Comparison of ENCODE assay signal across 20 cellular contexts in the genomic region with DNA sequence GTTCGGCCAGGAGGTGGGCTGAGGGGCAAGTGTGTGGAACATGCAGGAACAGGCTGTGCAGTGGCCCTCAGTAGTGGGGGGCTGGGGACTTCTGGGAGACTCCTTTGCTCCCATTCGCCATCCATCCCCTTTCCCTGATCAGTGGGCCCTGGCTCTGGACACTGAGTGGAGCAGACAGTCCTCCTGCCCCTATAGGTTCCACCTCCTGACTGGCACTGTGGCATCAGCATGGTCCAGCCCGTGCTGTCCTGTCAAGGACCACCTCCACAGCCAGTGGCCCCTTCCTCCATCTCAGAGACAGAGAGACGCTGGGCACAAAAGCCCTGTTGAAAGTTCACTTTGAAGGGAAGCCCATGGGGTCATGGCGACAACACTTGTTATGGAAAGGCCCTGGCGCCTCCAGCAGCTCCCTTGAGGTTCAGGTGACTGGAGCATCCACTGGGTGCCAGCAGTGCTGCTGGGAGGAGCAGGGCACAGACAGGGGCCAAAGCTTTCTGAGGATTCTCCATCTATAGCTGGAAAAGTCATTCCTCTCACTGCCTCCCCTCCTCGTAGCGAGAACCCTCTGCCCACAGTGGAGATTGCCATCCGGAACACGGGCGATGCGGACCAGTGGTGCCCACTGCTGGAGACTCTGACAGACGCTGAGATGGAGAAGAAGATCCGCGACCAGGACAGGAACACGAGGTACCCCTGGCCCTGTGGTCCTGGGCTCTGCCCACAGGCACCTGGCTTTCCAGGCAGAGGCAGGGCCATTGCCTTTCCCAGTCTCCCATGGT. TPM values are rescaled to one million over a fixed set of nuclear protein-coding genes. Genes with fewer than 3 reads are reported as not detected.
DNase-seq lines count a peak whose midpoint lies in the region; ATAC-seq and TF ChIP-seq lines count a peak whose summit lies in the region.
"Had no signal": no experiment of that assay in that cellular context is flagged by ENCODE, and none has a peak within 500 bp of the region (broad histone marks: within the 10 kb centered on the region; RNA-seq: fewer than 3 reads in every experiment).

No MANE protein-coding gene starts in this region.

- POLR2A ChIA-PET in RWPE1 (lab: Yijun Ruan, JAX; ENCODE audit: low non-redundant PET): no interaction called here
- POLR2A ChIA-PET in A673 (lab: Charles Lee; ENCODE audit: low non-redundant PET): no interaction called here

- WGBS in suprapubic skin: 81% methylated on average over 13 of the region's 16 CpGs

- no TSS peak for BruUV-seq in A673 (replicated peaks; lab: Mats Ljungman, UMichigan)

- peaks cover 76% of the 10 kb centered on the region for H3K36me3 ChIP-seq in lower lobe of right lung
- H3K36me3 ChIP-seq in suprapubic skin: peaks cover 62% of the 10 kb centered on the region
- H3K36me3 ChIP-seq in A673 (ENCODE audit: insufficient read depth, low read length, poor library complexity, severe bottlenecking): peaks cover 44% of the 10 kb centered on the region
- H3K36me3 ChIP-seq: breast epithelium had no signal

- no peak for TF ChIP-seq EP300 in suprapubic skin (IDR thresholded peaks at IDR 0.05)

- no peak for TF ChIP-seq CTCF in RWPE1 (conservative IDR thresholded peaks at IDR 0.05; ENCODE audit: low read depth)
- no peak for TF ChIP-seq CTCF in dorsolateral prefrontal cortex (IDR thresholded peaks at IDR 0.05 in 54 of 56, conservative IDR thresholded peaks at IDR 0.05 in 2 of 56; ENCODE audit: low read depth in 1 of 56, partially characterized antibody in 56 of 56)
- TF ChIP-seq CTCF in lower lobe of right lung (IDR thresholded peaks at IDR 0.05): no peak
- no peak for TF ChIP-seq CTCF in suprapubic skin (IDR thresholded peaks at IDR 0.05)
- no peak for TF ChIP-seq CTCF in A673 (conservative IDR thresholded peaks at IDR 0.05; ENCODE audit: low read depth, low read length)

- H3K27ac ChIP-seq in RWPE1 (peak overlapping the region; percentile 66), dorsolateral prefrontal cortex (peak overlapping the region in 40 of 59 donors; percentile 3 to 87 (median 61)), lower lobe of right lung (no peak overlapping the region), suprapubic skin (no peak overlapping the region), A673 (ENCODE audit: low read depth, low read length, poor library complexity, severe bottlenecking) (no peak overlapping the region)
- H3K27ac ChIP-seq: adrenal gland, breast epithelium, upper lobe of left lung had no signal

- no peak for DNase-seq in RWPE1 (ENCODE audit: low spot score)
- peak in 2 of 10 donors; percentile 30 to 44 for DNase-seq in dorsolateral prefrontal cortex
- DNase-seq in lower lobe of right lung: peak; percentile 20
- DNase-seq in suprapubic skin (ENCODE audit: low spot score in 2 of 2): peak; percentile 51 to 69
- no peak for DNase-seq in DMS79 (lab: John Stamatoyannopoulos, UW)
- DNase-seq in DMS 273 treated with DMSO at 0.1 percent for 48 hours (lab: John Stamatoyannopoulos, UW): no peak
- no peak for DNase-seq in A673 (ENCODE audit: low spot score)
- DNase-seq: activated CD4-positive, alpha-beta memory T cell treated with anti-CD3 and anti-CD28 coated beads, Interleukin-2, amount 10 ng/mL, durations not matched to agents 7 days and 5 days; activated gamma-delta T cell treated with Interleukin-2 at 50 U/mL for 16 hours; immature natural killer cell; NCI-H1436 treated with DMSO at 0.1 percent for 48 hours; NCI-H510A treated with DMSO at 0.1 percent for 48 hours; stimulated activated naive CD8-positive, alpha-beta T cell treated with anti-CD3 and anti-CD28 coated beads, Interleukin-15, amount 100 ng/mL, for 72 hours; T-helper 9 cell; upper lobe of left lung had no signal

- intact Hi-C loops in dorsolateral prefrontal cortex (cut with DNase I) (no loop called here), lower lobe of right lung (cut with DNase I) (no loop called here), A673 (cut with micrococcal nuclease; ENCODE audit: unreplicated experiment) (no loop called here)

- peaks cover 5% of the 10 kb centered on the region for H3K4me1 ChIP-seq in lower lobe of right lung
- peaks cover 18% of the 10 kb centered on the region for H3K4me1 ChIP-seq in suprapubic skin
- H3K4me1 ChIP-seq in A673 (ENCODE audit: insufficient read depth, low read length, poor library complexity, severe bottlenecking): no peaks in the 10 kb centered on the region
- H3K4me1 ChIP-seq: breast epithelium had no signal

- TF ChIP-seq POLR2A in suprapubic skin (IDR thresholded peaks at IDR 0.05): no peak

- no peaks in the 10 kb centered on the region for H3K9me3 ChIP-seq in lower lobe of right lung
- H3K9me3 ChIP-seq in suprapubic skin: no peaks in the 10 kb centered on the region
- no peaks in the 10 kb centered on the region for H3K9me3 ChIP-seq in A673 (ENCODE audit: low read depth, low read length, poor library complexity, severe bottlenecking)
- H3K9me3 ChIP-seq: adrenal gland, breast epithelium, upper lobe of left lung had no signal

- CTCF ChIA-PET in RWPE1 (lab: Yijun Ruan, JAX): no interaction called here
- CTCF ChIA-PET in A673 (lab: Charles Lee): no interaction called here

- H3K27me3 ChIP-seq in dorsolateral prefrontal cortex (no peaks in the 10 kb centered on the region), lower lobe of right lung (ENCODE audit: low read depth) (no peaks in the 10 kb centered on the region), suprapubic skin (no peaks in the 10 kb centered on the region), A673 (replicated peaks; ENCODE audit: insufficient read depth, low read depth, low read length, poor library complexity) (no peaks in the 10 kb centered on the region)
- H3K27me3 ChIP-seq: adrenal gland, breast epithelium, upper lobe of left lung had no signal

- no peak overlapping the region for H3K4me3 ChIP-seq in dorsolateral prefrontal cortex
- H3K4me3 ChIP-seq in lower lobe of right lung: no peak overlapping the region
- no peak overlapping the region for H3K4me3 ChIP-seq in suprapubic skin
- no peak overlapping the region for H3K4me3 ChIP-seq in A673 (ENCODE audit: low read depth, low read length, poor library complexity, severe bottlenecking)
- H3K4me3 ChIP-seq: adrenal gland, breast epithelium, K562, upper lobe of left lung had no signal

- no peak for ATAC-seq in lower lobe of right lung
- ATAC-seq: HCT116; K562; stimulated activated naive CD8-positive, alpha-beta T cell treated with anti-CD3 and anti-CD28 coated beads, Interleukin-15, amount 100 ng/mL, for 72 hours had no signal

RNA-seq across cellular contexts. Expression of a gene that starts 5.6 kb away (rescaled TPM):
- total RNA-seq in dorsolateral prefrontal cortex: 10 to 100 TPM in 1 of 120 experiments, 1 to 10 TPM in 108, under 1 TPM in 11; 0.56 to 10.6 (median 2.5) TPM
- 5.8 TPM for total RNA-seq in lower lobe of right lung
- under 1 TPM in 3 of 4 donors, not detected in 1; 0.34 to 0.94 (median 0.56) TPM for total RNA-seq in suprapubic skin
- total RNA-seq in A673 (2021): 1.5 and 2.0 TPM in 2 replicates
- total RNA-seq: G401 had no signal

RNA-seq across cellular contexts. Expression of a gene that starts 24.5 kb away (rescaled TPM):
- total RNA-seq in dorsolateral prefrontal cortex (10 to 100 TPM; 25.3 to 69.8 (median 42.4) TPM), lower lobe of right lung (12.7 TPM), suprapubic skin (10 to 100 TPM in 2 of 4 donors, 1 to 10 TPM in 2; 3.2 to 12.5 (median 8.7) TPM), A673 (2021) (4.9 and 6.2 TPM in 2 replicates)
- total RNA-seq: G401 had no signal

RNA-seq across cellular contexts. Expression of a gene that starts 46.4 kb away (rescaled TPM):
- total RNA-seq in dorsolateral prefrontal cortex (10 to 100 TPM; 60.2 to 91.8 (median 72.1) TPM), lower lobe of right lung (61.3 TPM), suprapubic skin (10 to 100 TPM; 54.2 to 73.9 (median 61.3) TPM), A673 (2021) (172 and 176 TPM in 2 replicates)
- total RNA-seq: G401 had no signal

Comparison
In these comparisons a context has a peak if more than half of its experiments do, and no peak if none do; other contexts are left out.
1. DNase-seq: peak in lower lobe of right lung (single experiment) and suprapubic skin (2 of 2); none in RWPE1 (single experiment), DMS79 (single experiment), DMS 273 treated with DMSO at 0.1 percent for 48 hours (single experiment) and A673 (single experiment).
2. H3K27ac ChIP-seq: peak in RWPE1 (single experiment) and dorsolateral prefrontal cortex (40 of 59); none in lower lobe of right lung (single experiment), suprapubic skin (single experiment) and A673 (single experiment).